8 cellular contexts compared by ENCODE assay signal in genomic region chr4:26076000-26076587, GRCh38.
DNase-seq lines count a peak whose midpoint lies in the region; ATAC-seq and TF ChIP-seq lines count a peak whose summit lies in the region.

No MANE protein-coding gene starts in this region.

- TF ChIP-seq CTCF in GM12865 (IDR thresholded peaks at IDR 0.05; ENCODE audit: insufficient read depth, low read depth, low read length, missing control alignments) (no peak), mammary epithelial cell (conservative IDR thresholded peaks at IDR 0.05 in 1 of 2, IDR thresholded peaks at IDR 0.05 in 1 of 2; ENCODE audit: extremely low read depth in 1 of 2, insufficient read depth in 1 of 2, low read depth in 1 of 2, low read length in 2 of 2) (no peak), testis (IDR thresholded peaks at IDR 0.05) (no peak)

- H3K9me3 ChIP-seq in mammary epithelial cell (replicated peaks; ENCODE audit: insufficient read depth, low read length) (no peaks in the 10 kb centered on the region), testis (no peaks in the 10 kb centered on the region)

- no peak overlapping the region for H3K4me2 ChIP-seq in mammary epithelial cell (ENCODE audit: insufficient read depth, low read depth, low read length)

- H3K36me3 ChIP-seq in mammary epithelial cell (ENCODE audit: insufficient read depth, low read length) = no peaks in the 10 kb centered on the region
- H3K36me3 ChIP-seq in testis (ENCODE audit: low read depth, missing control alignments) = no peaks in the 10 kb centered on the region

- H4K20me1 ChIP-seq in mammary epithelial cell (ENCODE audit: insufficient read depth, low read length) = no peaks in the 10 kb centered on the region

- 58% methylated on average over 4 of the region's 4 CpGs for WGBS in mammary epithelial cell (ENCODE audit: low coverage, missing lambda C conversion rate)
- 95 to 96% methylated on average over 4 of the region's 4 CpGs for WGBS in testis, 2 donors

- no TSS peak for BruUV-seq in mammary epithelial cell (replicated peaks; lab: Mats Ljungman, UMichigan)

- no peak overlapping the region for H3K4me3 ChIP-seq in GM12865 (ENCODE audit: low read depth, low read length)
- no peak overlapping the region for H3K4me3 ChIP-seq in mammary epithelial cell (replicated peaks in 1 of 3; ENCODE audit: insufficient read depth in 1 of 3, low read depth in 2 of 3, low read length in 3 of 3)
- H3K4me3 ChIP-seq in testis = no peak overlapping the region

- no peak overlapping the region for H3K9ac ChIP-seq in mammary epithelial cell (ENCODE audit: insufficient read depth, low read length)

- H3K79me2 ChIP-seq in mammary epithelial cell (ENCODE audit: insufficient read depth, low read length) = no peaks in the 10 kb centered on the region

- ATAC-seq in GM21576 (IDR thresholded peaks at IDR 0.05; ENCODE audit: unreplicated experiment) = peak; percentile 80

- intact Hi-C loops in mammary epithelial cell (cut with micrococcal nuclease) = loop anchor here (10.0 kb wide), 1 partner anchor 649 kb away; no protein-coding TSS in a partner anchor
- intact Hi-C loops in testis (cut with DNase I; ENCODE audit: low total_unique reads) = no loop called here

- no peak for TF ChIP-seq POLR2A in testis (IDR thresholded peaks at IDR 0.05)

- peaks cover 2% of the 10 kb centered on the region for H3K27me3 ChIP-seq in mammary epithelial cell (ENCODE audit: insufficient read depth, low read length)
- H3K27me3 ChIP-seq in testis = no peaks in the 10 kb centered on the region

- no peak overlapping the region for H3K27ac ChIP-seq in mammary epithelial cell (ENCODE audit: insufficient read depth, low read depth, low read length)
- no peak overlapping the region for H3K27ac ChIP-seq in testis

- DNase-seq in GM12865 (ENCODE audit: low read depth) = peak; percentile 88
- DNase-seq in Kasumi-1 (lab: John Stamatoyannopoulos, UW) = peak; percentile 82 to 87
- DNase-seq in mammary epithelial cell = peak; percentile 62
- DNase-seq in stimulated activated CD4-positive, alpha-beta T cell treated with anti-CD3 and anti-CD28 coated beads, Interleukin-15, amount 100 ng/mL, for 48 hours (ENCODE audit: low read depth in 2 of 2) = peak; percentile 46 to 52
- DNase-seq in testis = no peak
- no peak for DNase-seq in NCI-H510A (lab: John Stamatoyannopoulos, UW)
- DNase-seq in AG08396 (ENCODE audit: low spot score) = no peak

- in situ Hi-C loops in mammary epithelial cell (cut with MboI; ENCODE audit: low sequenced_read_pairs in 2 of 2) = no loop called here

- CTCF ChIA-PET in mammary epithelial cell (lab: Charles Lee; ENCODE audit: low non-redundant PET) = no interaction called here

- dilution Hi-C loops in mammary epithelial cell (cut with HindIII; ENCODE audit: low sequenced_read_pairs) = no loop called here

- H3K4me1 ChIP-seq in mammary epithelial cell (ENCODE audit: insufficient read depth, low read length) (no peaks in the 10 kb centered on the region), testis (no peaks in the 10 kb centered on the region)

- H2AFZ ChIP-seq in mammary epithelial cell (ENCODE audit: low read depth, low read length) = no peak overlapping the region

Comparison
In these comparisons a context has a peak if more than half of its experiments do, and no peak if none do; other contexts are left out.
1. DNase-seq: peak in GM12865 (single experiment), Kasumi-1 (2 of 2), mammary epithelial cell (single experiment) and stimulated activated CD4-positive, alpha-beta T cell treated with anti-CD3 and anti-CD28 coated beads, Interleukin-15, amount 100 ng/mL, for 48 hours (2 of 2); none in testis (single experiment), NCI-H510A (single experiment) and AG08396 (single experiment).